17 cellular contexts compared by ENCODE assay signal in genomic region chr9:6924149-6924548, GRCh38.
"Had no signal": no experiment of that assay in that cellular context is flagged by ENCODE, and none has a peak within 500 bp of the region (broad histone marks: within the 10 kb centered on the region; RNA-seq: fewer than 3 reads in every experiment).

No MANE protein-coding gene starts in this region.

- H3K27me3 Mint-ChIP-seq: activated CD4-positive, alpha-beta T cell treated with anti-CD3 and anti-CD28 coated beads for 36 hours; effector memory CD8-positive, alpha-beta T cell; naive thymus-derived CD8-positive, alpha-beta T cell had no signal

- H3K4me1 ChIP-seq: uterus had no signal

- H3K36me3 ChIP-seq: lower lobe of right lung, uterus, WERI-Rb-1 had no signal

- H3K4me3 ChIP-seq: body of pancreas, lower lobe of right lung, tibial nerve, uterus had no signal

- ATAC-seq: activated CD4-positive, alpha-beta T cell treated with anti-CD3 and anti-CD28 coated beads for 36 hours; body of pancreas; effector memory CD8-positive, alpha-beta T cell; left cardiac atrium; naive thymus-derived CD8-positive, alpha-beta T cell; stimulated activated naive CD8-positive, alpha-beta T cell treated with anti-CD3 and anti-CD28 coated beads, Interleukin-15, Interleukin-2, amounts not matched to agents 100 U/mL and 50 U/mL, for 24 hours had no signal

- H3K9me3 ChIP-seq: body of pancreas, lower lobe of right lung, tibial nerve, uterus had no signal

- H3K27ac ChIP-seq: body of pancreas, lower lobe of right lung, tibial nerve, uterus, WERI-Rb-1 had no signal

- DNase-seq: activated CD4-positive, alpha-beta T cell treated with anti-CD3 and anti-CD28 coated beads for 36 hours; activated CD4-positive, alpha-beta T cell treated with anti-CD3 and anti-CD28 coated beads, Interleukin-2, amount 50 U/mL, for 48 hours; activated naive CD4-positive, alpha-beta T cell treated with anti-CD3 and anti-CD28 coated beads for 36 hours; activated T-cell treated with anti-CD3 and anti-CD28 coated beads, Interleukin-2, amount 50 U/mL, for 1 hour; body of pancreas; effector memory CD8-positive, alpha-beta T cell; left cardiac atrium; lower lobe of right lung; naive thymus-derived CD8-positive, alpha-beta T cell; nucleus accumbens; stimulated activated CD4-positive, alpha-beta T cell treated with anti-CD3 and anti-CD28 coated beads, Interleukin-12 subunit alpha, Interleukin-12 subunit beta, amount 100 ng/mL, for 4 hours; stimulated activated CD4-positive, alpha-beta T cell treated with anti-CD3 and anti-CD28 coated beads, Interleukin-1b, Interleukin-23, amount 100 ng/mL, for 48 hours; stimulated activated CD8-positive, alpha-beta memory T cell treated with anti-CD3 and anti-CD28 coated beads, Interleukin-4, amount 100 ng/mL, for 48 hours; stimulated activated naive CD8-positive, alpha-beta T cell treated with anti-CD3 and anti-CD28 coated beads, Interleukin-15, Interleukin-2, amounts not matched to agents 100 U/mL and 50 U/mL, for 24 hours; uterus; WERI-Rb-1 had no signal

- H3K27me3 ChIP-seq: body of pancreas, tibial nerve, uterus had no signal

- H3K4me3 Mint-ChIP-seq: activated CD4-positive, alpha-beta T cell treated with anti-CD3 and anti-CD28 coated beads for 36 hours; activated naive CD4-positive, alpha-beta T cell treated with anti-CD3 and anti-CD28 coated beads for 36 hours; effector memory CD8-positive, alpha-beta T cell; naive thymus-derived CD8-positive, alpha-beta T cell had no signal

- H3K27ac Mint-ChIP-seq: activated CD4-positive, alpha-beta T cell treated with anti-CD3 and anti-CD28 coated beads for 36 hours; activated naive CD4-positive, alpha-beta T cell treated with anti-CD3 and anti-CD28 coated beads for 36 hours had no signal
